Comparison of ENCODE assay signal across 11 cellular contexts in genomic region chr3:10964537-10965167, GRCh38. TPM values are rescaled to one million over a fixed set of nuclear protein-coding genes. Genes with fewer than 3 reads are reported as not detected.
DNase-seq lines count a peak whose midpoint lies in the region; ATAC-seq and TF ChIP-seq lines count a peak whose summit lies in the region.
"Had no signal": no experiment of that assay in that cellular context is flagged by ENCODE, and none has a peak within 500 bp of the region (broad histone marks: within the 10 kb centered on the region; RNA-seq: fewer than 3 reads in every experiment).

No MANE protein-coding gene starts in this region.

- peak; percentile 32 for DNase-seq in ELR (ENCODE audit: low read depth)
- peak; percentile 77 for DNase-seq in HuH-7.5 (ENCODE audit: low spot score)
- peak; percentile 23 for DNase-seq in activated CD8-positive, alpha-beta T cell treated with anti-CD3 and anti-CD28 coated beads for 36 hours
- DNase-seq in left lung = no peak
- DNase-seq in NCI-H524 (lab: John Stamatoyannopoulos, UW) = no peak
- DNase-seq in activated T-cell treated with anti-CD3 and anti-CD28 coated beads, Interleukin-2, amount 50 U/mL, for 72 hours = no peak
- DNase-seq in NCI-H2227 (lab: John Stamatoyannopoulos, UW; ENCODE audit: unreplicated experiment) = no peak
- DNase-seq: DMS79; NCI-H524 treated with DMSO at 0.1 percent for 48 hours; stimulated activated CD4-positive, alpha-beta T cell treated with anti-CD3 and anti-CD28 coated beads, Interleukin-2, amount 100 ng/mL, for 48 hours; T-helper 17 cell had no signal

- H3K27me3 ChIP-seq in left lung = no peaks in the 10 kb centered on the region

- no peaks in the 10 kb centered on the region for H3K4me1 ChIP-seq in left lung

- no peaks in the 10 kb centered on the region for H3K9me3 ChIP-seq in left lung

- H3K4me3 ChIP-seq in left lung = no peak overlapping the region

- H3K4me3 Mint-ChIP-seq in activated CD8-positive, alpha-beta T cell treated with anti-CD3 and anti-CD28 coated beads for 36 hours = no peak overlapping the region
- H3K4me3 Mint-ChIP-seq in activated T-cell treated with anti-CD3 and anti-CD28 coated beads, Interleukin-2, amount 50 U/mL, for 72 hours = no peak overlapping the region
- H3K4me3 Mint-ChIP-seq: T-helper 17 cell had no signal

- H3K9me3 Mint-ChIP-seq in activated CD8-positive, alpha-beta T cell treated with anti-CD3 and anti-CD28 coated beads for 36 hours = no peaks in the 10 kb centered on the region
- H3K9me3 Mint-ChIP-seq in activated T-cell treated with anti-CD3 and anti-CD28 coated beads, Interleukin-2, amount 50 U/mL, for 72 hours = no peaks in the 10 kb centered on the region

- no peaks in the 10 kb centered on the region for H3K36me3 Mint-ChIP-seq in activated CD8-positive, alpha-beta T cell treated with anti-CD3 and anti-CD28 coated beads for 36 hours (ENCODE audit: low read depth)
- H3K36me3 Mint-ChIP-seq in activated T-cell treated with anti-CD3 and anti-CD28 coated beads, Interleukin-2, amount 50 U/mL, for 72 hours (ENCODE audit: insufficient read depth in 2 of 2) = no peaks in the 10 kb centered on the region

- no peak for TF ChIP-seq CTCF in activated CD8-positive, alpha-beta T cell treated with anti-CD3 and anti-CD28 coated beads for 36 hours (IDR thresholded peaks at IDR 0.05)
- no peak for TF ChIP-seq CTCF in left lung (IDR thresholded peaks at IDR 0.05)

- no peak overlapping the region for H3K27ac Mint-ChIP-seq in activated CD8-positive, alpha-beta T cell treated with anti-CD3 and anti-CD28 coated beads for 36 hours
- H3K27ac Mint-ChIP-seq in activated T-cell treated with anti-CD3 and anti-CD28 coated beads, Interleukin-2, amount 50 U/mL, for 72 hours = no peak overlapping the region
- H3K27ac Mint-ChIP-seq: T-helper 17 cell had no signal

- intact Hi-C loops in activated CD8-positive, alpha-beta T cell treated with anti-CD3 and anti-CD28 coated beads for 36 hours (cut with micrococcal nuclease) = no loop called here
- intact Hi-C loops in left lung (cut with DNase I) = no loop called here

- POLR2A ChIA-PET in activated CD8-positive, alpha-beta T cell treated with anti-CD3 and anti-CD28 coated beads for 36 hours (lab: Charles Lee) = no interaction called here

- CTCF ChIA-PET in activated CD8-positive, alpha-beta T cell treated with anti-CD3 and anti-CD28 coated beads for 36 hours (lab: Charles Lee) = interaction anchor here (1.7 to 3.3 kb wide), 2 partner anchors 19 to 95 kb away, joined by 5 to 8 read pairs; no protein-coding TSS in a partner anchor

- no peak for ATAC-seq in activated CD8-positive, alpha-beta T cell treated with anti-CD3 and anti-CD28 coated beads for 36 hours
- ATAC-seq in left lung = peak; percentile 48
- ATAC-seq in activated T-cell treated with anti-CD3 and anti-CD28 coated beads, Interleukin-2, amount 50 U/mL, for 72 hours (replicated peaks in 1 of 2) = no peak
- ATAC-seq: T-helper 17 cell had no signal

- peaks cover 17% of the 10 kb centered on the region for H3K27me3 Mint-ChIP-seq in activated CD8-positive, alpha-beta T cell treated with anti-CD3 and anti-CD28 coated beads for 36 hours
- H3K27me3 Mint-ChIP-seq in activated T-cell treated with anti-CD3 and anti-CD28 coated beads, Interleukin-2, amount 50 U/mL, for 72 hours (ENCODE audit: low read depth) = peaks cover 31% of the 10 kb centered on the region

- no peak overlapping the region for H3K27ac ChIP-seq in left lung

- H3K4me1 Mint-ChIP-seq in activated CD8-positive, alpha-beta T cell treated with anti-CD3 and anti-CD28 coated beads for 36 hours (ENCODE audit: low read depth) = no peaks in the 10 kb centered on the region
- no peaks in the 10 kb centered on the region for H3K4me1 Mint-ChIP-seq in activated T-cell treated with anti-CD3 and anti-CD28 coated beads, Interleukin-2, amount 50 U/mL, for 72 hours (ENCODE audit: low read depth)
- H3K4me1 Mint-ChIP-seq: T-helper 17 cell had no signal

- H3K36me3 ChIP-seq in left lung = no peaks in the 10 kb centered on the region

RNA-seq across cellular contexts. Expression of gene SLC6A1, which starts 27.9 kb away (rescaled TPM):
- not detected for total RNA-seq in activated CD8-positive, alpha-beta T cell treated with anti-CD3 and anti-CD28 coated beads for 36 hours
- 1 to 10 TPM in 1 of 2 donors, under 1 TPM in 1; 0.97 to 1.7 TPM for total RNA-seq in left lung
- not detected for total RNA-seq in activated T-cell treated with anti-CD3 and anti-CD28 coated beads, Interleukin-2, amount 50 U/mL, for 72 hours
- total RNA-seq: T-helper 17 cell had no signal

Comparison
In these comparisons a context has a peak if more than half of its experiments do, and no peak if none do; other contexts are left out.
1. DNase-seq: peak in ELR (single experiment), HuH-7.5 (single experiment) and activated CD8-positive, alpha-beta T cell treated with anti-CD3 and anti-CD28 coated beads for 36 hours (single experiment); none in left lung (0 of 2), NCI-H524 (0 of 2), activated T-cell treated with anti-CD3 and anti-CD28 coated beads, Interleukin-2, amount 50 U/mL, for 72 hours (0 of 2) and NCI-H2227 (single experiment).